ENCODE assay signal across 1 cellular context in genomic region chr3:195777975-195778374, GRCh38.
TF ChIP-seq lines count a peak whose summit lies in the region.

No MANE protein-coding gene starts in this region.

TF ChIP-seq in HEK293, 187 proteins besides CTCF, POLR2A, EP300 and RAD21 (continued from another document):
- TF ChIP-seq GLIS1 (tag by site-specific recombination; IDR thresholded peaks at IDR 0.05) (no peak), ZNF426 (tag by site-specific recombination; IDR thresholded peaks at IDR 0.05) (no peak), ZNF701 (tag by site-specific recombination; IDR thresholded peaks at IDR 0.05) (no peak)
